10 cellular contexts compared by ENCODE assay signal in genomic region chr7:30459591-30460245, GRCh38. TPM values are rescaled to one million over a fixed set of nuclear protein-coding genes. Genes with fewer than 3 reads are reported as not detected.
DNase-seq lines count a peak whose midpoint lies in the region; FAIRE-seq and TF ChIP-seq lines count a peak whose summit lies in the region.
"Had no signal": no experiment of that assay in that cellular context is flagged by ENCODE, and none has a peak within 500 bp of the region (broad histone marks: within the 10 kb centered on the region; RNA-seq: fewer than 3 reads in every experiment).

No MANE protein-coding gene starts in this region.

- H3K9ac ChIP-seq in endothelial cell of umbilical vein (replicated peaks; ENCODE audit: extremely low read depth, insufficient read depth, low read length), result peak overlapping the region; percentile 35

- CTCF ChIA-PET in endothelial cell of umbilical vein (lab: Charles Lee), result interaction anchor here (0.8 to 3.3 kb wide), 9 partner anchors 9 to 295 kb away, joined by 3 to 26 read pairs (median 7); partner anchors contain the start of gene NOD1

- H3K4me2 ChIP-seq in endothelial cell of umbilical vein (ENCODE audit: insufficient read depth, low read length), result peak overlapping the region; percentile 55

- no peak for TF ChIP-seq CTCF in endothelial cell of umbilical vein (IDR thresholded peaks at IDR 0.05; ENCODE audit: extremely low read depth in 1 of 2, insufficient read depth in 1 of 2, low read depth in 1 of 2, low read length in 2 of 2)
- no peak for TF ChIP-seq CTCF in nephron progenitor cell (IDR thresholded peaks at IDR 0.05)
- no peak for TF ChIP-seq CTCF in D721Med (IDR thresholded peaks at IDR 0.05; ENCODE audit: insufficient read depth, missing control alignments)

- H3K4me1 Mint-ChIP-seq in nephron progenitor cell, result peaks cover 41% of the 10 kb centered on the region

- no peaks in the 10 kb centered on the region for H4K20me1 ChIP-seq in endothelial cell of umbilical vein (replicated peaks; ENCODE audit: control insufficient read depth, extremely low read depth, insufficient read depth, low read length)

- TF ChIP-seq POLR2A in endothelial cell of umbilical vein (IDR thresholded peaks at IDR 0.05; ENCODE audit: low read depth, low read length), result no peak

- no peaks in the 10 kb centered on the region for H3K9me1 ChIP-seq in endothelial cell of umbilical vein (replicated peaks; ENCODE audit: control insufficient read depth, extremely low read depth, insufficient read depth, low read length)

- peak overlapping the region; percentile 84 for H3K27ac Mint-ChIP-seq in nephron progenitor cell

- H3K27me3 ChIP-seq in ACC112 (ENCODE audit: insufficient read depth, low read length) (no peaks in the 10 kb centered on the region), endothelial cell of umbilical vein (ENCODE audit: control insufficient read depth in 2 of 2, insufficient read depth in 2 of 2, low read length in 2 of 2) (no peaks in the 10 kb centered on the region)

- H3K36me3 ChIP-seq in ACC112 (ENCODE audit: insufficient read depth, low read length) (peaks cover 9% of the 10 kb centered on the region), endothelial cell of umbilical vein (ENCODE audit: control insufficient read depth in 2 of 2, extremely low read depth in 1 of 2, insufficient read depth in 2 of 2, low read length in 2 of 2) (peaks cover 12 to 29% of the 10 kb centered on the region in 2 experiments)

- dilution Hi-C loops in endothelial cell of umbilical vein (cut with MboI; ENCODE audit: extremely low pct_ligation_motif_present, low sequenced_read_pairs), result no loop called here

- POLR2A ChIA-PET in endothelial cell of umbilical vein (lab: Charles Lee), result interaction anchor here (1.0 to 1.6 kb wide), 2 partner anchors 10 to 14 kb away, joined by 3 to 6 read pairs; no protein-coding TSS in a partner anchor

- no peaks in the 10 kb centered on the region for H3K27me3 Mint-ChIP-seq in nephron progenitor cell (ENCODE audit: low read depth, poor library complexity)

- H3K9me3 Mint-ChIP-seq in nephron progenitor cell, result no peaks in the 10 kb centered on the region

- peaks cover 10% of the 10 kb centered on the region for H3K36me3 Mint-ChIP-seq in nephron progenitor cell (ENCODE audit: low read depth)

- FAIRE-seq in endothelial cell of umbilical vein (lab: Jason Lieb, UNC) (peak; percentile 91), D721Med (lab: Jason Lieb, UNC) (no peak)

- no peaks in the 10 kb centered on the region for H3K9me3 ChIP-seq in endothelial cell of umbilical vein (replicated peaks; ENCODE audit: control insufficient read depth, insufficient read depth, low read length)

- peaks cover 48% of the 10 kb centered on the region for H3K4me1 ChIP-seq in ACC112 (ENCODE audit: control insufficient read depth, insufficient read depth, low read length, unreplicated experiment)
- H3K4me1 ChIP-seq in endothelial cell of umbilical vein (ENCODE audit: control insufficient read depth, extremely low read depth, insufficient read depth, low read length), result peaks cover 18% of the 10 kb centered on the region

- H3K27ac ChIP-seq in ACC112 (ENCODE audit: low read depth, low read length), result peak overlapping the region; percentile 95
- H3K27ac ChIP-seq in endothelial cell of umbilical vein (ENCODE audit: insufficient read depth, low read depth, low read length), result peak overlapping the region; percentile 56

- H3K79me2 ChIP-seq in ACC112 (ENCODE audit: control insufficient read depth, insufficient read depth, low read length, unreplicated experiment), result peaks cover 9% of the 10 kb centered on the region
- peaks cover 16% of the 10 kb centered on the region for H3K79me2 ChIP-seq in endothelial cell of umbilical vein (ENCODE audit: control insufficient read depth, insufficient read depth, low read length)

- no peak overlapping the region for H2AFZ ChIP-seq in ACC112 (ENCODE audit: low read length, unreplicated experiment)
- peak overlapping the region; percentile 25 for H2AFZ ChIP-seq in endothelial cell of umbilical vein (ENCODE audit: low read depth, low read length)

- peak overlapping the region; percentile 69 for H3K4me3 ChIP-seq in ACC112 (ENCODE audit: low read depth, low read length)
- H3K4me3 ChIP-seq in endothelial cell of umbilical vein (replicated peaks in 1 of 3; ENCODE audit: insufficient read depth in 1 of 3, low read depth in 1 of 3, low read length in 3 of 3), result no peak overlapping the region

- intact Hi-C loops in endothelial cell of umbilical vein (cut with micrococcal nuclease), result loop anchor here (1.0 to 2.0 kb wide), 2 partner anchors 10 to 175 kb away; partner anchors contain the start of gene ZNRF2

- H3K4me3 Mint-ChIP-seq in nephron progenitor cell, result peak overlapping the region; percentile 2

- DNase-seq in M059J (ENCODE audit: low read depth), result peak; percentile 52
- peak; percentile 79 for DNase-seq in endothelial cell of umbilical vein (ENCODE audit: low read depth, low spot score)
- DNase-seq in nephron progenitor cell, result no peak
- no peak for DNase-seq in D721Med (ENCODE audit: insufficient read length, low spot score)
- DNase-seq in NCI-H69 (lab: John Stamatoyannopoulos, UW), result no peak
- no peak for DNase-seq in HuH-7.5 (ENCODE audit: low spot score)
- DNase-seq in Ammon's horn (ENCODE audit: low spot score), result no peak
- DNase-seq: H7, NCI-H2029 had no signal

- BruUV-seq in endothelial cell of umbilical vein (replicated peaks; lab: Mats Ljungman, UMichigan), result no TSS peak

TF ChIP-seq in endothelial cell of umbilical vein, 7 proteins besides CTCF, POLR2A, EP300 and RAD21:
- TF ChIP-seq EZH2 (IDR thresholded peaks at IDR 0.05; ENCODE audit: borderline replicate concordance, low read depth, low read length, severe bottlenecking), result no peak
- TF ChIP-seq MYC (IDR thresholded peaks at IDR 0.05; ENCODE audit: low read depth, low read length), result no peak
- TF ChIP-seq GATA2 (IDR thresholded peaks at IDR 0.05; ENCODE audit: insufficient read depth, insufficient read length, low read depth, low read length), result no peak
- no peak for TF ChIP-seq FOS (IDR thresholded peaks at IDR 0.05; ENCODE audit: borderline replicate concordance, insufficient read depth, low read length)
- peak; percentile 37 for TF ChIP-seq POLR2AphosphoS5 (IDR thresholded peaks at IDR 0.05; ENCODE audit: insufficient read depth, low read depth, low read length)
- TF ChIP-seq MAX (IDR thresholded peaks at IDR 0.05; ENCODE audit: insufficient read depth, insufficient read length), result no peak
- no peak for TF ChIP-seq JUN (IDR thresholded peaks at IDR 0.05; ENCODE audit: borderline replicate concordance, insufficient read depth, insufficient read length, low read depth)

RNA-seq across cellular contexts. Expression of gene NOD1, which starts 18.9 kb away (rescaled TPM):
- 1.3 and 4.6 TPM in 2 replicates for total RNA-seq in M059J (2014; rRNA removed; shearing (Covaris generic))
- total RNA-seq in endothelial cell of umbilical vein, result 39.2 and 39.7 TPM in 2 replicates
- polyA plus RNA-seq in endothelial cell of umbilical vein, result 22.1 and 23.2 TPM in 2 replicates
- polyA plus RNA-seq in endothelial cell of umbilical vein (2011; cell fraction: cytosol; rRNA removed), result 14.3 and 16.9 TPM in 2 replicates
- polyA plus RNA-seq in endothelial cell of umbilical vein (2011; cell fraction: nucleus; rRNA removed), result 86.8 and 90.9 TPM in 2 replicates
- 13.3 and 14.4 TPM in 2 replicates for polyA plus RNA-seq in endothelial cell of umbilical vein (2012)
- 47.1 and 47.2 TPM in 2 replicates for polyA minus RNA-seq in endothelial cell of umbilical vein
- polyA minus RNA-seq in endothelial cell of umbilical vein (2011; cell fraction: cytosol; rRNA and poly(A)+ RNA removed), result 4.5 TPM
- polyA minus RNA-seq in endothelial cell of umbilical vein (2011; cell fraction: nucleus; rRNA and poly(A)+ RNA removed), result 73.2 and 79.1 TPM in 2 replicates

RNA-seq across cellular contexts. Expression of gene GGCT, which starts 44.9 kb away (rescaled TPM):
- 42.7 and 68.0 TPM in 2 replicates for total RNA-seq in M059J (2014; rRNA removed; shearing (Covaris generic))
- total RNA-seq in endothelial cell of umbilical vein, result 44.3 and 46.9 TPM in 2 replicates
- 14.7 and 21.1 TPM in 2 replicates for polyA plus RNA-seq in endothelial cell of umbilical vein
- 26.5 and 30.0 TPM in 2 replicates for polyA plus RNA-seq in endothelial cell of umbilical vein (2011; cell fraction: cytosol; rRNA removed)
- 10.6 and 15.9 TPM in 2 replicates for polyA plus RNA-seq in endothelial cell of umbilical vein (2011; cell fraction: nucleus; rRNA removed)
- 38.7 and 57.2 TPM in 2 replicates for polyA plus RNA-seq in endothelial cell of umbilical vein (2012)
- 8.0 and 8.3 TPM in 2 replicates for polyA minus RNA-seq in endothelial cell of umbilical vein
- polyA minus RNA-seq in endothelial cell of umbilical vein (2011; cell fraction: cytosol; rRNA and poly(A)+ RNA removed), result 17.1 TPM
- polyA minus RNA-seq in endothelial cell of umbilical vein (2011; cell fraction: nucleus; rRNA and poly(A)+ RNA removed), result 5.1 and 5.8 TPM in 2 replicates

Comparison
In these comparisons a context has a peak if more than half of its experiments do, and no peak if none do; other contexts are left out.
1. DNase-seq: peak in M059J (single experiment) and endothelial cell of umbilical vein (single experiment); none in nephron progenitor cell (single experiment), D721Med (single experiment), NCI-H69 (single experiment), HuH-7.5 (single experiment) and Ammon's horn (single experiment).